1 cellular context compared by ENCODE assay signal in genomic region chr1:40389871-40390560, GRCh38.
TF ChIP-seq lines count a peak whose summit lies in the region.

No MANE protein-coding gene starts in this region.

TF ChIP-seq in SK-N-SH, 30 proteins besides CTCF, POLR2A, EP300 and RAD21 (continued from another document):
- TF ChIP-seq REST (IDR thresholded peaks at IDR 0.05; ENCODE audit: low read depth, low read length) (no peak), TCF12 (IDR thresholded peaks at IDR 0.05) (no peak), FOXM1 (IDR thresholded peaks at IDR 0.05; ENCODE audit: low read depth) (no peak)
